Comparison of ENCODE assay signal across 9 cellular contexts in genomic region chr16:56728946-56729345, GRCh38. TPM values are rescaled to one million over a fixed set of nuclear protein-coding genes. Genes with fewer than 3 reads are reported as not detected.
DNase-seq lines count a peak whose midpoint lies in the region; ATAC-seq and TF ChIP-seq lines count a peak whose summit lies in the region.
"Not testable (repeated sequence)": the region's sequence is repeated elsewhere in the genome, so short reads cannot be mapped to it uniquely, and the experiment has no call there.
"Had no signal": no experiment of that assay in that cellular context is flagged by ENCODE, and none has a peak within 500 bp of the region (broad histone marks: within the 10 kb centered on the region; RNA-seq: fewer than 3 reads in every experiment).

No MANE protein-coding gene starts in this region.

- H3K9ac ChIP-seq in OCI-LY1 (ENCODE audit: low read length) (peak overlapping the region; percentile 71; the same call in 1 of the 2 replicates), mucosa of stomach (ENCODE audit: low read length) (peak overlapping the region; percentile 90)

- H3K4me3 Mint-ChIP-seq in activated CD8-positive, alpha-beta memory T cell treated with anti-CD3 and anti-CD28 coated beads, Interleukin-2, amount 10 ng/mL, durations not matched to agents 7 days and 5 days: not testable (repeated sequence)

- H4K20me1 ChIP-seq in OCI-LY1 (ENCODE audit: insufficient read depth, low read length): not testable (repeated sequence)

- not testable (repeated sequence) for H3K36me3 ChIP-seq in BE2C; OCI-LY1 (ENCODE audit: insufficient read depth, low read length); mucosa of stomach (ENCODE audit: control insufficient read depth, insufficient read depth, low read length); spleen

- peak overlapping the region; percentile 76 for H3K27ac Mint-ChIP-seq in activated CD8-positive, alpha-beta memory T cell treated with anti-CD3 and anti-CD28 coated beads, Interleukin-2, amount 10 ng/mL, durations not matched to agents 7 days and 5 days

- not testable (repeated sequence) for H3K4me1 ChIP-seq in BE2C
- H3K4me1 ChIP-seq in OCI-LY1 (ENCODE audit: insufficient read depth, low read length, severe bottlenecking) (peaks cover 40% of the 10 kb centered on the region), mucosa of stomach (ENCODE audit: control insufficient read depth, insufficient read depth, low read length) (peaks cover 26% of the 10 kb centered on the region), spleen (peaks cover 13 to 65% (median 42%) of the 10 kb centered on the region in 6 donors)

- not testable (repeated sequence) for H3K27ac ChIP-seq in OCI-LY1 (ENCODE audit: low read depth, low read length, poor library complexity, severe bottlenecking)
- H3K27ac ChIP-seq in cingulate gyrus (ENCODE audit: low read depth, low read length) (peak overlapping the region; percentile 78), spleen (peak overlapping the region in 6 of 8 donors; percentile 80 to 88 (median 86))

- H3K36me3 Mint-ChIP-seq in activated CD8-positive, alpha-beta memory T cell treated with anti-CD3 and anti-CD28 coated beads, Interleukin-2, amount 10 ng/mL, durations not matched to agents 7 days and 5 days: not testable (repeated sequence)

- not testable (repeated sequence) for H3F3A ChIP-seq in OCI-LY1 (ENCODE audit: insufficient read depth, low read length)

- H3K4me1 Mint-ChIP-seq in activated CD8-positive, alpha-beta memory T cell treated with anti-CD3 and anti-CD28 coated beads, Interleukin-2, amount 10 ng/mL, durations not matched to agents 7 days and 5 days: peaks cover 11% of the 10 kb centered on the region

- H3K9me2 ChIP-seq in OCI-LY1 (ENCODE audit: low read depth, low read length): not testable (repeated sequence)

- TF ChIP-seq CTCF in BE2C (IDR thresholded peaks at IDR 0.05; ENCODE audit: low read depth, low read length); HFF-Myc (IDR thresholded peaks at IDR 0.05; ENCODE audit: low read depth, low read length, missing control alignments); OCI-LY1 (IDR thresholded peaks at IDR 0.05; ENCODE audit: low read length); spleen (IDR thresholded peaks at IDR 0.05 in 8 of 11, conservative IDR thresholded peaks at IDR 0.05 in 3 of 11): not testable (repeated sequence)

- H3K4me3 ChIP-seq in BE2C (ENCODE audit: low read depth, low read length) (peak overlapping the region; percentile 89), HFF-Myc (replicated peaks; ENCODE audit: low read depth, low read length) (peak overlapping the region; percentile 99), OCI-LY1 (ENCODE audit: low read depth, low read length, poor library complexity, severe bottlenecking) (peak overlapping the region; percentile 73), mucosa of stomach (ENCODE audit: low read length) (peak overlapping the region; percentile 96), spleen (peak overlapping the region in 7 of 8 donors; percentile 81 to 98 (median 97))

- 39 to 61% (median 48%) methylated on average over 5 of the region's 5 CpGs for WGBS in spleen, 5 donors

- H3K4me2 ChIP-seq in OCI-LY1 (ENCODE audit: low read length): peak overlapping the region; percentile 99

- 0 out of 2 replicates have a peak overlapping the region, but pooled peaks have one; percentile 24 for H2AFZ ChIP-seq in OCI-LY1 (ENCODE audit: low read length)

- H3K27me3 ChIP-seq in BE2C; OCI-LY1 (ENCODE audit: insufficient read depth, low read length); mucosa of stomach (ENCODE audit: control insufficient read depth, insufficient read depth, low read length); spleen (replicated peaks in 1 of 7): not testable (repeated sequence)

- H3K9me3 ChIP-seq in BE2C; OCI-LY1 (ENCODE audit: low read length); mucosa of stomach (ENCODE audit: control insufficient read depth, low read length); spleen: not testable (repeated sequence)

- not testable (repeated sequence) for DNase-seq in BE2C; HFF-Myc (ENCODE audit: extremely low read depth, low read depth); activated CD8-positive, alpha-beta memory T cell treated with anti-CD3 and anti-CD28 coated beads, Interleukin-2, amount 10 ng/mL, durations not matched to agents 7 days and 5 days; spleen
- DNase-seq in glomerular visceral epithelial cell (ENCODE audit: extremely low spot score): peak; percentile 39

- ATAC-seq in activated CD8-positive, alpha-beta memory T cell treated with anti-CD3 and anti-CD28 coated beads, Interleukin-2, amount 10 ng/mL, durations not matched to agents 7 days and 5 days: not testable (repeated sequence)

- not testable (repeated sequence) for H3K27me3 Mint-ChIP-seq in activated CD8-positive, alpha-beta memory T cell treated with anti-CD3 and anti-CD28 coated beads, Interleukin-2, amount 10 ng/mL, durations not matched to agents 7 days and 5 days

- TF ChIP-seq POLR2A in spleen (IDR thresholded peaks at IDR 0.05): not testable (repeated sequence)

- H3K79me2 ChIP-seq in OCI-LY1 (ENCODE audit: insufficient read depth, low read length): peaks cover 34% of the 10 kb centered on the region

- not testable (repeated sequence) for H3K9me3 Mint-ChIP-seq in activated CD8-positive, alpha-beta memory T cell treated with anti-CD3 and anti-CD28 coated beads, Interleukin-2, amount 10 ng/mL, durations not matched to agents 7 days and 5 days (ENCODE audit: low read depth)

- intact Hi-C loops in spleen (cut with DNase I; ENCODE audit: low total_unique reads): not testable (repeated sequence)

- CTCF ChIA-PET in activated CD8-positive, alpha-beta memory T cell treated with anti-CD3 and anti-CD28 coated beads, Interleukin-2, amount 10 ng/mL, durations not matched to agents 7 days and 5 days (lab: Charles Lee): interaction anchor here (0.7 to 1.3 kb wide), 4 partner anchors 12 to 140 kb away, joined by 3 to 4 read pairs (median 3); no protein-coding TSS in a partner anchor

RNA-seq across cellular contexts. Expression of gene NUP93, which starts 1.0 kb away (rescaled TPM):
- polyA plus RNA-seq in BE2C (2012; ENCODE audit: insufficient read depth, insufficient read length, low read depth): 109 TPM
- total RNA-seq in activated CD8-positive, alpha-beta memory T cell treated with anti-CD3 and anti-CD28 coated beads, Interleukin-2, amount 10 ng/mL, durations not matched to agents 7 days and 5 days: 100 to 1,000 TPM; 126 to 129 TPM
- total RNA-seq in spleen: 100 to 1,000 TPM in 1 of 7 donors, 10 to 100 TPM in 6; 29.2 to 102 (median 69.2) TPM
- 10 to 100 TPM; 41.1 to 58.3 (median 55.0) TPM for polyA plus RNA-seq in spleen

RNA-seq across cellular contexts. Expression of gene MT1X, which starts 46.7 kb away (rescaled TPM):
- polyA plus RNA-seq in BE2C (2012; ENCODE audit: insufficient read depth, insufficient read length, low read depth): 8.3 TPM
- 10 to 100 TPM; 34.2 to 39.5 TPM for total RNA-seq in activated CD8-positive, alpha-beta memory T cell treated with anti-CD3 and anti-CD28 coated beads, Interleukin-2, amount 10 ng/mL, durations not matched to agents 7 days and 5 days
- total RNA-seq in spleen: 10 to 100 TPM; 13.0 to 28.7 (median 19.4) TPM
- 100 to 1,000 TPM in 1 of 3 donors, 10 to 100 TPM in 2; 36.1 to 113 (median 44.4) TPM for polyA plus RNA-seq in spleen

RNA-seq across cellular contexts. Expression of gene MT1H, which starts 59.3 kb away (rescaled TPM):
- polyA plus RNA-seq in BE2C (2012; ENCODE audit: insufficient read depth, insufficient read length, low read depth): not detected
- not detected for total RNA-seq in activated CD8-positive, alpha-beta memory T cell treated with anti-CD3 and anti-CD28 coated beads, Interleukin-2, amount 10 ng/mL, durations not matched to agents 7 days and 5 days
- total RNA-seq in spleen: not detected
- polyA plus RNA-seq in spleen: 1 to 10 TPM in 1 of 3 donors, under 1 TPM in 2; 0.54 to 1.1 (median 0.96) TPM
- total RNA-seq: progenitor cell of endocrine pancreas had no signal
